8 cellular contexts compared by ENCODE assay signal in the genomic region with DNA sequence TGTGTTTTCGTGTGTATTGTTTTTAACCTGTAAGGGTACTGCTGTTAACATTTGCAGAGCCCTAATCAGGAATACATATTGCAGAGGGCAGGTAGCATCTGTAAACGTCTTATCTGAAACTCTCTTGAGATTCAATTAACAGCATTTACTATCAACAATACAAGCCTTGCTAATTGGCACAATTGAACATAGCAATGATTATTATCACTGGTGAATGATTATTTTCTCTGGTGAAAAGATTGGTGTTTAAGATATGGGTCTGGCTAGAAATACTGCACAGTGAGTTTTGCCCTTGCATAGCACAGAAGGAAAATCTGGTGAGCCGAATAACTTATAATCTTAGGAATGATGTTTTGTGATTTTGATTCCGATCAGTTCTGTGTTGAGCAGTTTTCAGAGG.
"Had no signal": no experiment of that assay in that cellular context is flagged by ENCODE, and none has a peak within 500 bp of the region (broad histone marks: within the 10 kb centered on the region; RNA-seq: fewer than 3 reads in every experiment).

No MANE protein-coding gene starts in this region.

- ATAC-seq: GM12878 had no signal

- DNase-seq: GDM1, GF-D8 had no signal

- FAIRE-seq: G401.6, GM12878, GM12891, GM12892, GM18507, GM19239 had no signal

- H3K4me3 ChIP-seq: GM12878 had no signal
